Comparison of ENCODE assay signal across 8 cellular contexts in genomic region chr10:77711683-77712049, GRCh38.
DNase-seq lines count a peak whose midpoint lies in the region; ATAC-seq, FAIRE-seq and TF ChIP-seq lines count a peak whose summit lies in the region.

No MANE protein-coding gene starts in this region.

- H3K36me3 ChIP-seq in GM12878 (ENCODE audit: control insufficient read depth in 2 of 2, insufficient read depth in 2 of 2, low read length in 1 of 2) (no peaks in the 10 kb centered on the region), neuronal stem cell (replicated peaks in 1 of 2; ENCODE audit: control insufficient read depth in 2 of 2, insufficient read depth in 2 of 2, low read length in 2 of 2) (no peaks in the 10 kb centered on the region)

- no peak for FAIRE-seq in GM12878 (lab: Jason Lieb, UNC)
- FAIRE-seq in GM12891 (lab: Jason Lieb, UNC) = no peak

- in situ Hi-C loops in GM12878 (cut with MboI) = no loop called here

- H3K27ac ChIP-seq in GM12878 (ENCODE audit: control insufficient read depth, insufficient read depth) (no peak overlapping the region), neuronal stem cell (replicated peaks; ENCODE audit: low read length) (no peak overlapping the region)

- no peak for TF ChIP-seq CTCF in GM12878 (IDR thresholded peaks at IDR 0.05 in 2 of 3, conservative IDR thresholded peaks at IDR 0.05 in 1 of 3; ENCODE audit: control insufficient read depth in 2 of 3, extremely low read depth in 1 of 3, insufficient read depth in 1 of 3, low read depth in 3 of 3, low read length in 3 of 3)

- H2AK5ac ChIP-seq in neuronal stem cell (ENCODE audit: low read depth, low read length) = peak overlapping the region; percentile 60

- no peak for TF ChIP-seq RAD21 in GM12878 (IDR thresholded peaks at IDR 0.05; ENCODE audit: insufficient read depth, low read depth, low read length)

- CTCF ChIA-PET in GM12878 (lab: Yijun Ruan, JAX) = interaction anchor here (0.6 to 15.5 kb wide), 64 partner anchors 8 to 592 kb away, joined by 3 to 403 read pairs (median 6); no protein-coding TSS in a partner anchor

- no peak for TF ChIP-seq POLR2A in GM12878 (IDR thresholded peaks at IDR 0.05; ENCODE audit: low read depth, low read length)
- TF ChIP-seq POLR2A in GM12891 (IDR thresholded peaks at IDR 0.05; ENCODE audit: low read depth, low read length) = no peak

- ATAC-seq in GM18907 (IDR thresholded peaks at IDR 0.05; ENCODE audit: unreplicated experiment) (peak; percentile 8), HG03135 (IDR thresholded peaks at IDR 0.05; ENCODE audit: unreplicated experiment) (peak; percentile 7), GM12878 (no peak)

- H3K79me2 ChIP-seq in GM12878 (ENCODE audit: control insufficient read depth, insufficient read depth, low read length) = peaks cover 4% of the 10 kb centered on the region

- no peak overlapping the region for H3K14ac ChIP-seq in neuronal stem cell (ENCODE audit: low read length)

- intact Hi-C loops in GM12878 (cut with micrococcal nuclease; ENCODE audit: unreplicated experiment) = loop anchor here (1.0 to 5.0 kb wide), 6 partner anchors 34 to 537 kb away; no protein-coding TSS in a partner anchor

- H2BK12ac ChIP-seq in neuronal stem cell (ENCODE audit: low read length) = no peak overlapping the region

- H3K23ac ChIP-seq in neuronal stem cell (ENCODE audit: low read depth, low read length, poor library complexity) = no peak overlapping the region

- peak overlapping the region; percentile 63 for H3K18ac ChIP-seq in neuronal stem cell (ENCODE audit: low read length)

- peak overlapping the region; percentile 92 for H3K4me2 ChIP-seq in GM12878 (ENCODE audit: control insufficient read depth, insufficient read depth)
- peak overlapping the region; percentile 15 for H3K4me2 ChIP-seq in neuronal stem cell (ENCODE audit: insufficient read depth, low read length, poor library complexity, severe bottlenecking)

- H3K4me3 ChIP-seq in GM12878 = no peak overlapping the region
- H3K4me3 ChIP-seq in neuronal stem cell (ENCODE audit: low read length in 2 of 2) = no peak overlapping the region

- no peak overlapping the region for H2BK5ac ChIP-seq in neuronal stem cell (ENCODE audit: low read length)

- no peak overlapping the region; the same call in 1 of the 2 replicates for H3K9ac ChIP-seq in GM12878 (ENCODE audit: control insufficient read depth, insufficient read depth, low read length)
- H3K9ac ChIP-seq in neuronal stem cell (ENCODE audit: low read depth, low read length, poor library complexity) = no peak overlapping the region

- no TSS peak for BruUV-seq in GM12878 (replicated peaks; lab: Mats Ljungman, UMichigan)

- POLR2A ChIA-PET in GM12878 (lab: Charles Lee) = interaction anchor here (0.6 to 2.2 kb wide), 7 partner anchors 29 to 546 kb away, joined by 3 to 13 read pairs (median 4); no protein-coding TSS in a partner anchor

- H4K8ac ChIP-seq in neuronal stem cell (ENCODE audit: low read depth, low read length) = no peak overlapping the region

- no peaks in the 10 kb centered on the region for H3K79me1 ChIP-seq in neuronal stem cell (ENCODE audit: low read depth, low read length)

- no peak for TF ChIP-seq EP300 in GM12878 (IDR thresholded peaks at IDR 0.05; ENCODE audit: borderline replicate concordance in 1 of 2, control insufficient read depth in 1 of 2, low read depth in 2 of 2, low read length in 2 of 2)

- RAD21 ChIA-PET in GM12878 (lab: Charles Lee; ENCODE audit: unreplicated experiment) = interaction anchor here (0.5 to 8.7 kb wide), 59 partner anchors 8 to 573 kb away, joined by 3 to 290 read pairs (median 5); partner anchors contain the start of gene KCNMA1

- no peak overlapping the region for H2BK15ac ChIP-seq in neuronal stem cell (ENCODE audit: low read length)

- H2AFZ ChIP-seq in GM12878 (ENCODE audit: control insufficient read depth, low read depth, low read length) = peak overlapping the region; percentile 84; the same call in 1 of the 2 replicates
- peak overlapping the region; percentile 88 for H2AFZ ChIP-seq in neuronal stem cell (ENCODE audit: low read length)

- peaks cover 21% of the 10 kb centered on the region for H3K4me1 ChIP-seq in GM12878 (ENCODE audit: control insufficient read depth, insufficient read depth, low read length)
- peaks cover 0 to 10% of the 10 kb centered on the region in 2 donors for H3K4me1 ChIP-seq in neuronal stem cell (ENCODE audit: control insufficient read depth in 2 of 2, insufficient read depth in 1 of 2, low read depth in 1 of 2, low read length in 2 of 2)

- H3K4ac ChIP-seq in neuronal stem cell (ENCODE audit: low read length) = no peak overlapping the region

- WGBS in GM12878 (ENCODE audit: insufficient coverage, insufficient replicate concordance, low lambda C conversion rate, missing lambda C conversion rate) = 13% methylated on average over 9 of the region's 9 CpGs
- no CpG with 5 or more reads among the region's 9 CpGs for WGBS in neuronal stem cell (ENCODE audit: extremely low coverage in 2 of 2, insufficient read length in 2 of 2, insufficient replicate concordance in 1 of 2), 2 donors

- SMC1A ChIA-PET in GM12878 (lab: Charles Lee; ENCODE audit: uncharacterized antibody, unreplicated experiment) = interaction anchor here (0.7 to 11.9 kb wide), 46 partner anchors 10 to 552 kb away, joined by 3 to 291 read pairs (median 6); no protein-coding TSS in a partner anchor

- H4K20me1 ChIP-seq in GM12878 (ENCODE audit: control insufficient read depth, insufficient read depth) = no peaks in the 10 kb centered on the region

- no peaks in the 10 kb centered on the region for H3K9me3 ChIP-seq in GM12878 (replicated peaks; ENCODE audit: control insufficient read depth, insufficient read depth, low read length)
- no peaks in the 10 kb centered on the region for H3K9me3 ChIP-seq in neuronal stem cell (replicated peaks in 1 of 2; ENCODE audit: control insufficient read depth in 2 of 2, insufficient read depth in 1 of 2, low read depth in 1 of 2, low read length in 2 of 2)

- H3K27me3 ChIP-seq in GM12878 (replicated peaks in 1 of 2; ENCODE audit: control insufficient read depth in 2 of 2, insufficient read depth in 2 of 2, low read length in 1 of 2) (no peaks in the 10 kb centered on the region; a peak in 1 of 4 replicates), neuronal stem cell (ENCODE audit: control insufficient read depth in 3 of 3, insufficient read depth in 3 of 3, low read depth in 1 of 3, low read length in 3 of 3) (peaks cover 0 to 25% (median 6%) of the 10 kb centered on the region in 3 experiments)

- no peak for DNase-seq in GM12878 (ENCODE audit: low read depth, low spot score)
- DNase-seq in neuronal stem cell (ENCODE audit: low spot score) = no peak
- DNase-seq in GM12891 (ENCODE audit: insufficient read length, low spot score) = no peak
- no peak for DNase-seq in NCI-H2029 treated with DMSO at 0.1 percent for 48 hours (lab: John Stamatoyannopoulos, UW)
- DNase-seq in NCI-H1417 treated with DMSO at 0.1 percent for 48 hours (lab: John Stamatoyannopoulos, UW) = no peak
- no peak for DNase-seq in NCI-H226

- no peak overlapping the region for H4K91ac ChIP-seq in neuronal stem cell (ENCODE audit: low read depth, low read length, poor library complexity)

- H2BK120ac ChIP-seq in neuronal stem cell (ENCODE audit: low read depth, low read length) = no peak overlapping the region

TF ChIP-seq in GM12878, 131 proteins besides CTCF, POLR2A, EP300 and RAD21:
- 0 out of 2 replicates have a peak, but pooled peaks have one; percentile 6 for TF ChIP-seq RB1 (IDR thresholded peaks at IDR 0.05; ENCODE audit: borderline replicate concordance)
- TF ChIP-seq POLR2AphosphoS5 (IDR thresholded peaks at IDR 0.05; ENCODE audit: low read length) = no peak

TF ChIP-seq in GM12891, 5 proteins besides CTCF, POLR2A, EP300 and RAD21:
- TF ChIP-seq SPI1 (IDR thresholded peaks at IDR 0.05; ENCODE audit: low read depth, low read length) = no peak
- TF ChIP-seq POLR2AphosphoS5 (IDR thresholded peaks at IDR 0.05; ENCODE audit: low read depth, low read length) = no peak
- no peak for TF ChIP-seq TAF1 (IDR thresholded peaks at IDR 0.05; ENCODE audit: low read depth, low read length)
- no peak for TF ChIP-seq POU2F2 (IDR thresholded peaks at IDR 0.05; ENCODE audit: low read depth, low read length)
- no peak for TF ChIP-seq PAX5 (IDR thresholded peaks at IDR 0.05; ENCODE audit: insufficient read depth, low read length, severe bottlenecking)
